17 cellular contexts compared by ENCODE assay signal in the genomic region with DNA sequence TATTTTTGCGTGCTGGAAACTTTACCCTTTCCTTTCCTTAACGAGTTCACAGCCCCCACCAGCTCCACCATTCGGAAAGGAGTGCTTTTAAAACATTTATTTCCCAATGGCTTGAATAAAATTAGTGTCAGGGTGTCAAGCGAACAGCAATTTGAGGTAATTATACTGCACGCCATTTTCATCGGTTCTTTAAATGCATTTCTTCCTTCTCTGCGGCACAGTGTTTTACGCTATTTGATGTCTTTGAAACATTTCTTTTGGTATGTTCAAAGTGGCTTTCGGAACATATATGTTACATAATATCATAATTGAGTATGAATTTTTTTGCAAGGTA. TPM values are rescaled to one million over a fixed set of nuclear protein-coding genes. Genes with fewer than 3 reads are reported as not detected.
A peak's percentile ranks its signal among the peaks of the same experiment; 100 is the strongest.
DNase-seq lines count a peak whose midpoint lies in the region; ATAC-seq, FAIRE-seq and TF ChIP-seq lines count a peak whose summit lies in the region.
"Had no signal": no experiment of that assay in that cellular context is flagged by ENCODE, and none has a peak within 500 bp of the region (broad histone marks: within the 10 kb centered on the region; RNA-seq: fewer than 3 reads in every experiment).

No MANE protein-coding gene starts in this region.

- intact Hi-C loops in A673 (cut with micrococcal nuclease; ENCODE audit: unreplicated experiment): loop anchor here (10.0 kb wide), 1 partner anchor 278 kb away; no protein-coding TSS in a partner anchor

- H3K4me2 ChIP-seq in A549: peak overlapping the region; percentile 58; the same call in 2 of the 3 replicates

- WGBS in A549 (ENCODE audit: missing lambda C conversion rate): 35% methylated on average over 9 of the region's 9 CpGs
- WGBS in suprapubic skin: 6% methylated on average over 9 of the region's 9 CpGs

- H3K27me3 ChIP-seq in suprapubic skin (peaks cover 57% of the 10 kb centered on the region), A673 (replicated peaks; ENCODE audit: insufficient read depth, low read depth, low read length, poor library complexity) (peaks cover 15% of the 10 kb centered on the region)

- TF ChIP-seq EP300 in A549 (IDR thresholded peaks at IDR 0.05): no peak
- TF ChIP-seq EP300 in suprapubic skin (IDR thresholded peaks at IDR 0.05): no peak

- H3K36me3 Mint-ChIP-seq in mesothelial cell of epicardium: no peaks in the 10 kb centered on the region
- H3K36me3 Mint-ChIP-seq: T-cell had no signal

- ATAC-seq in A549: no peak
- ATAC-seq: left colon, right cardiac atrium had no signal

- H3K4me1 ChIP-seq in A549: no peaks in the 10 kb centered on the region
- peaks cover 34% of the 10 kb centered on the region for H3K4me1 ChIP-seq in suprapubic skin
- peaks cover 7% of the 10 kb centered on the region for H3K4me1 ChIP-seq in A673 (ENCODE audit: insufficient read depth, low read length, poor library complexity, severe bottlenecking)

- H3K4me1 Mint-ChIP-seq in mesothelial cell of epicardium: peaks cover 42% of the 10 kb centered on the region

- H3K27me3 Mint-ChIP-seq in mesothelial cell of epicardium (ENCODE audit: low read depth): peaks cover 79% of the 10 kb centered on the region

- no peak for FAIRE-seq in A549 (lab: Jason Lieb, UNC)

- no TSS peak for BruUV-seq in A673 (replicated peaks; lab: Mats Ljungman, UMichigan)

- H3K36me3 ChIP-seq in suprapubic skin: no peaks in the 10 kb centered on the region
- no peaks in the 10 kb centered on the region for H3K36me3 ChIP-seq in A673 (ENCODE audit: insufficient read depth, low read length, poor library complexity, severe bottlenecking)

- CTCF ChIA-PET in A549 (lab: Yijun Ruan, JAX) (no interaction called here), A673 (lab: Charles Lee) (no interaction called here)

- no peaks in the 10 kb centered on the region for H3K9me3 ChIP-seq in A549
- no peaks in the 10 kb centered on the region for H3K9me3 ChIP-seq in suprapubic skin
- H3K9me3 ChIP-seq in A673 (ENCODE audit: low read depth, low read length, poor library complexity, severe bottlenecking): no peaks in the 10 kb centered on the region

- DNase-seq in A549 (ENCODE audit: low read depth in 1 of 2, low spot score in 1 of 2) (no peak), NCI-H69 (lab: John Stamatoyannopoulos, UW) (peak; percentile 47), mesothelial cell of epicardium (ENCODE audit: low spot score in 2 of 2, unreplicated experiment in 2 of 2) (no peak), suprapubic skin (ENCODE audit: low spot score in 2 of 2) (no peak), A673 (ENCODE audit: low spot score) (no peak), NCI-H1048 (lab: John Stamatoyannopoulos, UW) (no peak)
- no peak for DNase-seq in activated CD4-positive, alpha-beta T cell treated with anti-CD3 and anti-CD28 coated beads for 1 hour
- DNase-seq: activated naive CD4-positive, alpha-beta T cell treated with anti-CD3 and anti-CD28 coated beads, Interleukin-2, amount 50 U/mL, for 16 hours; Calu3; central memory CD4-positive, alpha-beta T cell; GF-D8; NCI-H2029 had no signal

- peak overlapping the region; percentile 71 for H3K4me3 Mint-ChIP-seq in mesothelial cell of epicardium
- H3K4me3 Mint-ChIP-seq: T-cell had no signal

- H3K4me3 ChIP-seq in A549 (no peak overlapping the region), suprapubic skin (no peak overlapping the region), A673 (ENCODE audit: low read depth, low read length, poor library complexity, severe bottlenecking) (no peak overlapping the region)

- H3K27ac Mint-ChIP-seq in mesothelial cell of epicardium: no peak overlapping the region
- H3K27ac Mint-ChIP-seq: T-cell had no signal

- no peak overlapping the region for H3K27ac ChIP-seq in A549
- peak overlapping the region; percentile 54 for H3K27ac ChIP-seq in cingulate gyrus (ENCODE audit: low read depth, low read length)
- H3K27ac ChIP-seq in suprapubic skin: no peak overlapping the region
- H3K27ac ChIP-seq in A673 (ENCODE audit: low read depth, low read length, poor library complexity, severe bottlenecking): no peak overlapping the region

- no peak for TF ChIP-seq CTCF in A549 (IDR thresholded peaks at IDR 0.05)
- no peak for TF ChIP-seq CTCF in mesothelial cell of epicardium (IDR thresholded peaks at IDR 0.05; ENCODE audit: unreplicated experiment)
- no peak for TF ChIP-seq CTCF in suprapubic skin (IDR thresholded peaks at IDR 0.05)
- no peak for TF ChIP-seq CTCF in A673 (conservative IDR thresholded peaks at IDR 0.05; ENCODE audit: low read depth, low read length)

- no peaks in the 10 kb centered on the region for H3K9me3 Mint-ChIP-seq in mesothelial cell of epicardium

- no peak for TF ChIP-seq RAD21 in A549 (conservative IDR thresholded peaks at IDR 0.05 in 1 of 2, IDR thresholded peaks at IDR 0.05 in 1 of 2)

- POLR2A ChIA-PET in A549 (lab: Yijun Ruan, JAX) (no interaction called here), A673 (lab: Charles Lee; ENCODE audit: low non-redundant PET) (no interaction called here)

- TF ChIP-seq POLR2A in A549 (IDR thresholded peaks at IDR 0.05; ENCODE audit: low read length) (no peak), suprapubic skin (IDR thresholded peaks at IDR 0.05) (no peak)

TF ChIP-seq in A549, 52 proteins besides CTCF, POLR2A, EP300 and RAD21:
- TF ChIP-seq ZNF302 (CRISPR knock-in tag; IDR thresholded peaks at IDR 0.05): no peak
- TF ChIP-seq BHLHE40 (IDR thresholded peaks at IDR 0.05; ENCODE audit: low read depth, low read length): no peak
- TF ChIP-seq, protein P1, sequence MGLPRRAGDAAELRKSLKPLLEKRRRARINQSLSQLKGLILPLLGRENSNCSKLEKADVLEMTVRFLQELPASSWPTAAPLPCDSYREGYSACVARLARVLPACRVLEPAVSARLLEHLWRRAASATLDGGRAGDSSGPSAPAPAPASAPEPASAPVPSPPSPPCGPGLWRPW (IDR thresholded peaks at IDR 0.05): no peak
- no peak for TF ChIP-seq CHD4 (IDR thresholded peaks at IDR 0.05; ENCODE audit: borderline replicate concordance)
- TF ChIP-seq MAFK (IDR thresholded peaks at IDR 0.05; ENCODE audit: partially characterized antibody): no peak
- no peak for TF ChIP-seq HOXB13 (CRISPR knock-in tag; IDR thresholded peaks at IDR 0.05; ENCODE audit: low read depth)
- TF ChIP-seq POLR2AphosphoS2 (conservative IDR thresholded peaks at IDR 0.05; ENCODE audit: low read length): no peak
- TF ChIP-seq RCOR1 (IDR thresholded peaks at IDR 0.05; ENCODE audit: low read depth, low read length): no peak
- TF ChIP-seq, protein P2, sequence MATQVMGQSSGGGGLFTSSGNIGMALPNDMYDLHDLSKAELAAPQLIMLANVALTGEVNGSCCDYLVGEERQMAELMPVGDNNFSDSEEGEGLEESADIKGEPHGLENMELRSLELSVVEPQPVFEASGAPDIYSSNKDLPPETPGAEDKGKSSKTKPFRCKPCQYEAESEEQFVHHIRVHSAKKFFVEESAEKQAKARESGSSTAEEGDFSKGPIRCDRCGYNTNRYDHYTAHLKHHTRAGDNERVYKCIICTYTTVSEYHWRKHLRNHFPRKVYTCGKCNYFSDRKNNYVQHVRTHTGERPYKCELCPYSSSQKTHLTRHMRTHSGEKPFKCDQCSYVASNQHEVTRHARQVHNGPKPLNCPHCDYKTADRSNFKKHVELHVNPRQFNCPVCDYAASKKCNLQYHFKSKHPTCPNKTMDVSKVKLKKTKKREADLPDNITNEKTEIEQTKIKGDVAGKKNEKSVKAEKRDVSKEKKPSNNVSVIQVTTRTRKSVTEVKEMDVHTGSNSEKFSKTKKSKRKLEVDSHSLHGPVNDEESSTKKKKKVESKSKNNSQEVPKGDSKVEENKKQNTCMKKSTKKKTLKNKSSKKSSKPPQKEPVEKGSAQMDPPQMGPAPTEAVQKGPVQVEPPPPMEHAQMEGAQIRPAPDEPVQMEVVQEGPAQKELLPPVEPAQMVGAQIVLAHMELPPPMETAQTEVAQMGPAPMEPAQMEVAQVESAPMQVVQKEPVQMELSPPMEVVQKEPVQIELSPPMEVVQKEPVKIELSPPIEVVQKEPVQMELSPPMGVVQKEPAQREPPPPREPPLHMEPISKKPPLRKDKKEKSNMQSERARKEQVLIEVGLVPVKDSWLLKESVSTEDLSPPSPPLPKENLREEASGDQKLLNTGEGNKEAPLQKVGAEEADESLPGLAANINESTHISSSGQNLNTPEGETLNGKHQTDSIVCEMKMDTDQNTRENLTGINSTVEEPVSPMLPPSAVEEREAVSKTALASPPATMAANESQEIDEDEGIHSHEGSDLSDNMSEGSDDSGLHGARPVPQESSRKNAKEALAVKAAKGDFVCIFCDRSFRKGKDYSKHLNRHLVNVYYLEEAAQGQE (IDR thresholded peaks at IDR 0.05): no peak
- TF ChIP-seq HOXB5 (CRISPR knock-in tag; IDR thresholded peaks at IDR 0.05): no peak
- no peak for TF ChIP-seq EHMT2 (IDR thresholded peaks at IDR 0.05; ENCODE audit: low read depth)

RNA-seq across cellular contexts. Expression of a gene that starts 0.3 kb away (rescaled TPM):
- polyA plus RNA-seq in A549 (2011; rRNA removed) (0.03 TPM in 1 of 2 replicates, not detected in the other), A549 (2017; fragmentation: RNase III; extraction: RNeasy Plus Mini Kit Qiagen cat#74134 plus additional on column Dnase treatment) (not detected in 3 replicates)
- not detected in 2 replicates for polyA plus RNA-seq in A549 (2012; cell fraction: cytosol; rRNA removed)
- not detected in 2 replicates for polyA plus RNA-seq in A549 (2012; cell fraction: nucleus; rRNA removed)
- polyA minus RNA-seq in A549 (2011; rRNA and poly(A)+ RNA removed): not detected in 2 replicates
- total RNA-seq in mesothelial cell of epicardium (1.0 to 1.2 TPM (median 1.1 TPM) in 3 replicates), suprapubic skin (not detected), A673 (2021) (0.49 and 0.57 TPM in 2 replicates)
- total RNA-seq: Calu3, glomerular endothelial cell, right cardiac atrium, T-cell had no signal
- polyA plus RNA-seq: right cardiac atrium had no signal
